In the genomic region with DNA sequence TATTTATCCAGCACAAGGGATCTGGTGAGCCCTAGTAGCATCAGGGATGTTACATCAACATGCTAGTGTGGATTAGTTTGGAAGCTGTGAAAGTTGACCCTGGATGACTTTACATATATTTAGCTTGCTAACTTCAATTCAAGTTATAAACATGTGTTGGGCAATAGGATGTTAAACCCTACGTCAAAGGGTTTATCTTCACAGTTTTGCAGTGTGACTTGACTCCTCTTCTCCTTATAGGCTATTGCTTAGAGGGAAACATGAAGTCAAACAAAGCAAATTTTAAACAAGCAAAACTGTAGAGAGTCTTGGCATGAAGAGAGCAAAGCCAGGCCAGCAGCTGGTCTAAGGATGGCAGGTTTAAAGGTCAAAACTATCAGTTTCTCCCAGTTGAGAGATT, we compare ENCODE assay signal across 1 cellular context.
TF ChIP-seq lines count a peak whose summit lies in the region.

No MANE protein-coding gene starts in this region.

TF ChIP-seq in GM23338, 12 proteins besides CTCF, POLR2A, EP300 and RAD21 (continued from another document):
- TF ChIP-seq CREB1 (CRISPR knock-in tag; IDR thresholded peaks at IDR 0.05; ENCODE audit: low read depth) (no peak), ZNF331 (CRISPR knock-in tag; IDR thresholded peaks at IDR 0.05; ENCODE audit: low read depth) (no peak), ZNF114 (CRISPR knock-in tag; IDR thresholded peaks at IDR 0.05) (no peak), POLR2AphosphoS5 (IDR thresholded peaks at IDR 0.05; ENCODE audit: low read depth) (no peak), NANOG (IDR thresholded peaks at IDR 0.05; ENCODE audit: borderline replicate concordance) (no peak), EZH2 (IDR thresholded peaks at IDR 0.05; ENCODE audit: low read depth, unreplicated experiment) (no peak), STAT1 (IDR thresholded peaks at IDR 0.05; ENCODE audit: unreplicated experiment) (no peak)
- TF ChIP-seq, protein P1, sequence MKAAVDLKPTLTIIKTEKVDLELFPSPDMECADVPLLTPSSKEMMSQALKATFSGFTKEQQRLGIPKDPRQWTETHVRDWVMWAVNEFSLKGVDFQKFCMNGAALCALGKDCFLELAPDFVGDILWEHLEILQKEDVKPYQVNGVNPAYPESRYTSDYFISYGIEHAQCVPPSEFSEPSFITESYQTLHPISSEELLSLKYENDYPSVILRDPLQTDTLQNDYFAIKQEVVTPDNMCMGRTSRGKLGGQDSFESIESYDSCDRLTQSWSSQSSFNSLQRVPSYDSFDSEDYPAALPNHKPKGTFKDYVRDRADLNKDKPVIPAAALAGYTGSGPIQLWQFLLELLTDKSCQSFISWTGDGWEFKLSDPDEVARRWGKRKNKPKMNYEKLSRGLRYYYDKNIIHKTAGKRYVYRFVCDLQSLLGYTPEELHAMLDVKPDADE (IDR thresholded peaks at IDR 0.05): no peak
- TF ChIP-seq, protein P2, sequence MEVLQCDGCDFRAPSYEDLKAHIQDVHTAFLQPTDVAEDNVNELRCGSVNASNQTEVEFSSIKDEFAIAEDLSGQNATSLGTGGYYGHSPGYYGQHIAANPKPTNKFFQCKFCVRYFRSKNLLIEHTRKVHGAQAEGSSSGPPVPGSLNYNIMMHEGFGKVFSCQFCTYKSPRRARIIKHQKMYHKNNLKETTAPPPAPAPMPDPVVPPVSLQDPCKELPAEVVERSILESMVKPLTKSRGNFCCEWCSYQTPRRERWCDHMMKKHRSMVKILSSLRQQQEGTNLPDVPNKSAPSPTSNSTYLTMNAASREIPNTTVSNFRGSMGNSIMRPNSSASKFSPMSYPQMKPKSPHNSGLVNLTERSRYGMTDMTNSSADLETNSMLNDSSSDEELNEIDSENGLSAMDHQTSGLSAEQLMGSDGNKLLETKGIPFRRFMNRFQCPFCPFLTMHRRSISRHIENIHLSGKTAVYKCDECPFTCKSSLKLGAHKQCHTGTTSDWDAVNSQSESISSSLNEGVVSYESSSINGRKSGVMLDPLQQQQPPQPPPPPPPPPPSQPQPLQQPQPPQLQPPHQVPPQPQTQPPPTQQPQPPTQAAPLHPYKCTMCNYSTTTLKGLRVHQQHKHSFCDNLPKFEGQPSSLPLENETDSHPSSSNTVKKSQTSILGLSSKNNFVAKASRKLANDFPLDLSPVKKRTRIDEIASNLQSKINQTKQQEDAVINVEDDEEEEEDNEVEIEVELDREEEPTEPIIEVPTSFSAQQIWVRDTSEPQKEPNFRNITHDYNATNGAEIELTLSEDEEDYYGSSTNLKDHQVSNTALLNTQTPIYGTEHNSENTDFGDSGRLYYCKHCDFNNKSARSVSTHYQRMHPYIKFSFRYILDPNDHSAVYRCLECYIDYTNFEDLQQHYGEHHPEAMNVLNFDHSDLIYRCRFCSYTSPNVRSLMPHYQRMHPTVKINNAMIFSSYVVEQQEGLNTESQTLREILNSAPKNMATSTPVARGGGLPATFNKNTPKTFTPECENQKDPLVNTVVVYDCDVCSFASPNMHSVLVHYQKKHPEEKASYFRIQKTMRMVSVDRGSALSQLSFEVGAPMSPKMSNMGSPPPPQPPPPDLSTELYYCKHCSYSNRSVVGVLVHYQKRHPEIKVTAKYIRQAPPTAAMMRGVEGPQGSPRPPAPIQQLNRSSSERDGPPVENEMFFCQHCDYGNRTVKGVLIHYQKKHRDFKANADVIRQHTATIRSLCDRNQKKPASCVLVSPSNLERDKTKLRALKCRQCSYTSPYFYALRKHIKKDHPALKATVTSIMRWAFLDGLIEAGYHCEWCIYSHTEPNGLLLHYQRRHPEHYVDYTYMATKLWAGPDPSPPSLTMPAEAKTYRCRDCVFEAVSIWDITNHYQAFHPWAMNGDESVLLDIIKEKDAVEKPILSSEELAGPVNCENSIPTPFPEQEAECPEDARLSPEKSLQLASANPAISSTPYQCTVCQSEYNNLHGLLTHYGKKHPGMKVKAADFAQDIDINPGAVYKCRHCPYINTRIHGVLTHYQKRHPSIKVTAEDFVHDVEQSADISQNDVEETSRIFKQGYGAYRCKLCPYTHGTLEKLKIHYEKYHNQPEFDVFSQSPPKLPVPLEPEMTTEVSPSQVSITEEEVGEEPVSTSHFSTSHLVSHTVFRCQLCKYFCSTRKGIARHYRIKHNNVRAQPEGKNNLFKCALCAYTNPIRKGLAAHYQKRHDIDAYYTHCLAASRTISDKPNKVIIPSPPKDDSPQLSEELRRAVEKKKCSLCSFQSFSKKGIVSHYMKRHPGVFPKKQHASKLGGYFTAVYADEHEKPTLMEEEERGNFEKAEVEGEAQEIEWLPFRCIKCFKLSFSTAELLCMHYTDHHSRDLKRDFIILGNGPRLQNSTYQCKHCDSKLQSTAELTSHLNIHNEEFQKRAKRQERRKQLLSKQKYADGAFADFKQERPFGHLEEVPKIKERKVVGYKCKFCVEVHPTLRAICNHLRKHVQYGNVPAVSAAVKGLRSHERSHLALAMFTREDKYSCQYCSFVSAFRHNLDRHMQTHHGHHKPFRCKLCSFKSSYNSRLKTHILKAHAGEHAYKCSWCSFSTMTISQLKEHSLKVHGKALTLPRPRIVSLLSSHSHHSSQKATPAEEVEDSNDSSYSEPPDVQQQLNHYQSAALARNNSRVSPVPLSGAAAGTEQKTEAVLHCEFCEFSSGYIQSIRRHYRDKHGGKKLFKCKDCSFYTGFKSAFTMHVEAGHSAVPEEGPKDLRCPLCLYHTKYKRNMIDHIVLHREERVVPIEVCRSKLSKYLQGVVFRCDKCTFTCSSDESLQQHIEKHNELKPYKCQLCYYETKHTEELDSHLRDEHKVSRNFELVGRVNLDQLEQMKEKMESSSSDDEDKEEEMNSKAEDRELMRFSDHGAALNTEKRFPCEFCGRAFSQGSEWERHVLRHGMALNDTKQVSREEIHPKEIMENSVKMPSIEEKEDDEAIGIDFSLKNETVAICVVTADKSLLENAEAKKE (CRISPR knock-in tag; IDR thresholded peaks at IDR 0.05): no peak
